In genomic region chr15:40928351-40928974, GRCh38 we compare ENCODE assay signal across 8 cellular contexts. TPM values are rescaled to one million over a fixed set of nuclear protein-coding genes. Genes with fewer than 3 reads are reported as not detected.
DNase-seq lines count a peak whose midpoint lies in the region; ATAC-seq and TF ChIP-seq lines count a peak whose summit lies in the region.

No MANE protein-coding gene starts in this region.

- H3K4me3 ChIP-seq in Panc1 (ENCODE audit: low read depth in 2 of 2, low read length in 2 of 2) (peak overlapping the region; percentile 48 to 67), fibroblast of pulmonary artery (replicated peaks; ENCODE audit: low read depth, low read length) (peak overlapping the region; percentile 38), gastrocnemius medialis (peak overlapping the region; percentile 56 to 76 (median 65))

- no peak overlapping the region for H3K27ac Mint-ChIP-seq in activated naive CD4-positive, alpha-beta T cell treated with anti-CD3 and anti-CD28 coated beads, Interleukin-2, amount 10 ng/mL, durations not matched to agents 7 days and 5 days

- peak overlapping the region; percentile 61 for H3K4me3 Mint-ChIP-seq in activated naive CD4-positive, alpha-beta T cell treated with anti-CD3 and anti-CD28 coated beads, Interleukin-2, amount 10 ng/mL, durations not matched to agents 7 days and 5 days

- TF ChIP-seq CTCF in Panc1 (IDR thresholded peaks at IDR 0.05) (no peak), fibroblast of pulmonary artery (IDR thresholded peaks at IDR 0.05; ENCODE audit: low read length, missing control alignments) (no peak), gastrocnemius medialis (IDR thresholded peaks at IDR 0.05 in 4 of 5, conservative IDR thresholded peaks at IDR 0.05 in 1 of 5) (no peak)

- H3K4me1 Mint-ChIP-seq in activated naive CD4-positive, alpha-beta T cell treated with anti-CD3 and anti-CD28 coated beads, Interleukin-2, amount 10 ng/mL, durations not matched to agents 7 days and 5 days: peaks cover 50% of the 10 kb centered on the region

- H3K27me3 Mint-ChIP-seq in activated naive CD4-positive, alpha-beta T cell treated with anti-CD3 and anti-CD28 coated beads, Interleukin-2, amount 10 ng/mL, durations not matched to agents 7 days and 5 days: peaks cover 100% of the 10 kb centered on the region

- H3K27ac ChIP-seq in Panc1 (ENCODE audit: low read length) (no peak overlapping the region), gastrocnemius medialis (peak overlapping the region in 3 of 4 donors; percentile 47 to 74 (median 58)), caudate nucleus (ENCODE audit: low read depth, low read length) (no peak overlapping the region)

- H3K4me1 ChIP-seq in Panc1 (ENCODE audit: control insufficient read depth, insufficient read depth, low read length) (peaks cover 12% of the 10 kb centered on the region; the same call in 1 of the 2 replicates), gastrocnemius medialis (peaks cover 50 to 61% of the 10 kb centered on the region in 2 donors)

- peak; percentile 56 for DNase-seq in activated naive CD4-positive, alpha-beta T cell treated with anti-CD3 and anti-CD28 coated beads, Interleukin-2, amount 10 ng/mL, durations not matched to agents 7 days and 5 days
- DNase-seq in activated naive CD4-positive, alpha-beta T cell treated with Interleukin-2 at 50 U/mL for 16 hours: no peak
- DNase-seq in Panc1 (ENCODE audit: low read depth, low spot score) (no peak), fibroblast of pulmonary artery (ENCODE audit: low read depth) (no peak), gastrocnemius medialis (no peak), caudate nucleus (lab: John Stamatoyannopoulos, UW) (no peak), GF-D8 (lab: John Stamatoyannopoulos, UW) (no peak), AML-193 (lab: John Stamatoyannopoulos, UW) (no peak)

- no TSS peak for BruUV-seq in Panc1 (replicated peaks; lab: Mats Ljungman, UMichigan)

- no peaks in the 10 kb centered on the region for H3K9me3 Mint-ChIP-seq in activated naive CD4-positive, alpha-beta T cell treated with anti-CD3 and anti-CD28 coated beads, Interleukin-2, amount 10 ng/mL, durations not matched to agents 7 days and 5 days

- POLR2A ChIA-PET in Panc1 (lab: Charles Lee): interaction anchor here (0.6 kb wide), 2 partner anchors 87 to 100 kb away, joined by 3 to 6 read pairs; no protein-coding TSS in a partner anchor

- no peak for TF ChIP-seq POLR2A in gastrocnemius medialis (IDR thresholded peaks at IDR 0.05)

- H3K27me3 ChIP-seq in Panc1 (ENCODE audit: control insufficient read depth, insufficient read depth, low read length) (peaks cover 3% of the 10 kb centered on the region; the same call in 1 of the 2 replicates), gastrocnemius medialis (peaks cover 60 to 72% (median 69%) of the 10 kb centered on the region in 3 donors)

- no peaks in the 10 kb centered on the region for H3K36me3 Mint-ChIP-seq in activated naive CD4-positive, alpha-beta T cell treated with anti-CD3 and anti-CD28 coated beads, Interleukin-2, amount 10 ng/mL, durations not matched to agents 7 days and 5 days

- no peaks in the 10 kb centered on the region for H3K36me3 ChIP-seq in Panc1 (ENCODE audit: control insufficient read depth, insufficient read depth, low read length)
- no peaks in the 10 kb centered on the region for H3K36me3 ChIP-seq in gastrocnemius medialis

- intact Hi-C loops in Panc1 (cut with micrococcal nuclease; ENCODE audit: unreplicated experiment) (no loop called here), gastrocnemius medialis (cut with DNase I; ENCODE audit: low total_unique reads) (no loop called here)

- H3K9me3 ChIP-seq in Panc1 (ENCODE audit: control insufficient read depth, insufficient read depth, low read depth, low read length): no peaks in the 10 kb centered on the region
- H3K9me3 ChIP-seq in gastrocnemius medialis: no peaks in the 10 kb centered on the region

- in situ Hi-C loops in Panc1 (cut with HindIII; ENCODE audit: low pct_unique_long_range_greater_than_20kb, low sequenced_read_pairs) (no loop called here), gastrocnemius medialis (cut with MboI; ENCODE audit: low sequenced_read_pairs in 4 of 4) (no loop called here)

- CTCF ChIA-PET in activated naive CD4-positive, alpha-beta T cell treated with anti-CD3 and anti-CD28 coated beads, Interleukin-2, amount 10 ng/mL, durations not matched to agents 7 days and 5 days (lab: Charles Lee): interaction anchor here (0.6 to 4.5 kb wide), 4 partner anchors 13 to 33 kb away, joined by 3 to 34 read pairs (median 6); no protein-coding TSS in a partner anchor
- CTCF ChIA-PET in Panc1 (lab: Charles Lee): interaction anchor here (0.6 to 2.1 kb wide), 2 partner anchors 23 to 977 kb away, joined by 5 to 11 read pairs; no protein-coding TSS in a partner anchor

- ATAC-seq in Panc1 (peak; percentile 7; the same call in 1 of the 2 replicates), gastrocnemius medialis (no peak)

RNA-seq across cellular contexts. Expression of gene DLL4, which starts 0.7 kb away (rescaled TPM):
- total RNA-seq in Panc1 (2021; ENCODE audit: unreplicated experiment) (0.31 TPM), gastrocnemius medialis (10 to 100 TPM in 2 of 4 donors, 1 to 10 TPM in 2; 5.9 to 15.7 (median 8.9) TPM)
- 0.29 TPM for polyA plus RNA-seq in Panc1 (2012; ENCODE audit: insufficient read length)

RNA-seq across cellular contexts. Expression of gene CHAC1, which starts 24.8 kb away (rescaled TPM):
- total RNA-seq in Panc1 (2021; ENCODE audit: unreplicated experiment) (15.5 TPM), gastrocnemius medialis (100 to 1,000 TPM in 3 of 4 donors, 10 to 100 TPM in 1; 93.4 to 320 (median 139) TPM)
- polyA plus RNA-seq in Panc1 (2012; ENCODE audit: insufficient read length): 55.8 TPM

RNA-seq across cellular contexts. Expression of gene VPS18, which starts 34.2 kb away (rescaled TPM):
- total RNA-seq in Panc1 (2021; ENCODE audit: unreplicated experiment): 46.7 TPM
- 43.1 TPM for polyA plus RNA-seq in Panc1 (2012; ENCODE audit: insufficient read length)
- total RNA-seq in gastrocnemius medialis: 10 to 100 TPM; 18.5 to 26.1 (median 19.3) TPM

RNA-seq across cellular contexts. Expression of gene RHOV, which starts 54.4 kb away (rescaled TPM):
- 4.2 TPM for total RNA-seq in Panc1 (2021; ENCODE audit: unreplicated experiment)
- polyA plus RNA-seq in Panc1 (2012; ENCODE audit: insufficient read length): 4.1 TPM
- not detected for total RNA-seq in gastrocnemius medialis

Comparison
In these comparisons a context has a peak if more than half of its experiments do, and no peak if none do; other contexts are left out.
1. H3K27ac ChIP-seq: peak in gastrocnemius medialis (3 of 4); none in Panc1 (single experiment) and caudate nucleus (single experiment).
2. Peak in every context shown above with its lines, with median percentiles within 50 percentile points of each other: H3K4me3 ChIP-seq.